Comparison of ENCODE assay signal across 10 cellular contexts in genomic region chr7:44258865-44259546, GRCh38. TPM values are rescaled to one million over a fixed set of nuclear protein-coding genes. Genes with fewer than 3 reads are reported as not detected.
DNase-seq lines count a peak whose midpoint lies in the region; ATAC-seq, FAIRE-seq and TF ChIP-seq lines count a peak whose summit lies in the region.
"Had no signal": no experiment of that assay in that cellular context is flagged by ENCODE, and none has a peak within 500 bp of the region (broad histone marks: within the 10 kb centered on the region; RNA-seq: fewer than 3 reads in every experiment).

No MANE protein-coding gene starts in this region.

- no peaks in the 10 kb centered on the region for H3K79me2 ChIP-seq in astrocyte (ENCODE audit: insufficient read depth, low read length)

- peaks cover 37% of the 10 kb centered on the region for H3K4me1 Mint-ChIP-seq in activated CD4-positive, alpha-beta T cell treated with anti-CD3 and anti-CD28 coated beads, Interleukin-2, amount 10 ng/mL, durations not matched to agents 24 days and 14 days
- H3K4me1 Mint-ChIP-seq in astrocyte (ENCODE audit: low read depth, unreplicated experiment) = peaks cover 29% of the 10 kb centered on the region

- H3K27me3 ChIP-seq in astrocyte (ENCODE audit: insufficient read depth, low read length) = peaks cover 2% of the 10 kb centered on the region
- H3K27me3 ChIP-seq in left lung = peaks cover 3 to 15% of the 10 kb centered on the region in 2 donors

- POLR2A ChIA-PET in HEK293T (lab: Yijun Ruan, JAX) = interaction anchor here (0.8 kb wide), 1 partner anchor 17 kb away, joined by 3 read pairs; no protein-coding TSS in a partner anchor

- H3K4me2 ChIP-seq in astrocyte (ENCODE audit: low read length) = peak overlapping the region; percentile 80

- H3K4me1 ChIP-seq in astrocyte (ENCODE audit: insufficient read depth, low read length) (peaks cover 30% of the 10 kb centered on the region), kidney (ENCODE audit: control insufficient read depth in 1 of 2, insufficient read depth in 1 of 2, low read depth in 1 of 2, low read length in 2 of 2) (peaks cover 6 to 23% of the 10 kb centered on the region in 2 donors), left lung (peaks cover 14 to 22% of the 10 kb centered on the region in 2 donors)

- H4K20me1 ChIP-seq in astrocyte (ENCODE audit: insufficient read depth, low read length) = no peaks in the 10 kb centered on the region

- H3K9me3 ChIP-seq in astrocyte (ENCODE audit: insufficient read depth, low read depth, low read length) (no peaks in the 10 kb centered on the region), kidney (ENCODE audit: control insufficient read depth in 1 of 2, low read length in 2 of 2) (no peaks in the 10 kb centered on the region), left lung (no peaks in the 10 kb centered on the region)

- ATAC-seq in left lung (no peak), GM19452 (IDR thresholded peaks at IDR 0.05; ENCODE audit: unreplicated experiment) (no peak)
- ATAC-seq: HCT116 had no signal

- FAIRE-seq in astrocyte (lab: Jason Lieb, UNC) (no peak), kidney (lab: Jason Lieb, UNC) (no peak)

- H3K27ac ChIP-seq in astrocyte (ENCODE audit: low read depth, low read length) (peak overlapping the region; percentile 21), kidney (ENCODE audit: low read depth in 2 of 2, low read length in 2 of 2) (peak overlapping the region; percentile 85 to 89), temporal lobe (ENCODE audit: low read depth, low read length) (peak overlapping the region; percentile 62), left lung (peak overlapping the region in 1 of 2 donors; percentile 1)
- H3K27ac ChIP-seq: VCaP had no signal

- H3K27me3 Mint-ChIP-seq in activated CD4-positive, alpha-beta T cell treated with anti-CD3 and anti-CD28 coated beads, Interleukin-2, amount 10 ng/mL, durations not matched to agents 24 days and 14 days = no peaks in the 10 kb centered on the region
- peaks cover 24% of the 10 kb centered on the region for H3K27me3 Mint-ChIP-seq in astrocyte (ENCODE audit: low read depth, unreplicated experiment)

- CTCF ChIA-PET in HEK293T (lab: Yijun Ruan, JAX) = no interaction called here

- no peaks in the 10 kb centered on the region for H3K36me3 ChIP-seq in astrocyte (ENCODE audit: insufficient read depth, low read length)
- H3K36me3 ChIP-seq in kidney (ENCODE audit: control insufficient read depth in 1 of 2, insufficient read depth in 2 of 2, low read length in 2 of 2) = no peaks in the 10 kb centered on the region
- no peaks in the 10 kb centered on the region for H3K36me3 ChIP-seq in left lung

- intact Hi-C loops in activated CD4-positive, alpha-beta T cell treated with anti-CD3 and anti-CD28 coated beads, Interleukin-2, amount 10 ng/mL, durations not matched to agents 24 days and 14 days (cut with micrococcal nuclease) = loop anchor here (1.0 to 5.0 kb wide), 3 partner anchors 177 to 218 kb away; partner anchors contain the start of gene POLM
- intact Hi-C loops in kidney (cut with DNase I) (no loop called here), left lung (cut with DNase I) (no loop called here)

- no peaks in the 10 kb centered on the region for H3K9me3 Mint-ChIP-seq in activated CD4-positive, alpha-beta T cell treated with anti-CD3 and anti-CD28 coated beads, Interleukin-2, amount 10 ng/mL, durations not matched to agents 24 days and 14 days
- H3K9me3 Mint-ChIP-seq in astrocyte (ENCODE audit: unreplicated experiment) = no peaks in the 10 kb centered on the region

- H3K36me3 Mint-ChIP-seq in activated CD4-positive, alpha-beta T cell treated with anti-CD3 and anti-CD28 coated beads, Interleukin-2, amount 10 ng/mL, durations not matched to agents 24 days and 14 days (ENCODE audit: low read depth) = no peaks in the 10 kb centered on the region
- H3K36me3 Mint-ChIP-seq in astrocyte (ENCODE audit: low read depth, unreplicated experiment) = no peaks in the 10 kb centered on the region

- no peak for DNase-seq in activated CD4-positive, alpha-beta T cell treated with anti-CD3 and anti-CD28 coated beads, Interleukin-2, amount 10 ng/mL, durations not matched to agents 24 days and 14 days
- no peak for DNase-seq in activated CD4-positive, alpha-beta T cell treated with anti-CD3 and anti-CD28 coated beads, Interleukin-2, amount 50 U/mL, for 48 hours
- DNase-seq in astrocyte (ENCODE audit: low read depth) = no peak
- DNase-seq in kidney = no peak
- no peak for DNase-seq in left lung
- no peak for DNase-seq in HEK293T (ENCODE audit: extremely low spot score)

- peak overlapping the region; percentile 95 for H3K27ac Mint-ChIP-seq in activated CD4-positive, alpha-beta T cell treated with anti-CD3 and anti-CD28 coated beads, Interleukin-2, amount 10 ng/mL, durations not matched to agents 24 days and 14 days
- no peak overlapping the region for H3K27ac Mint-ChIP-seq in astrocyte (ENCODE audit: unreplicated experiment)

- no peak overlapping the region for H3K4me3 ChIP-seq in astrocyte (ENCODE audit: insufficient read depth, low read depth, low read length)
- no peak overlapping the region for H3K4me3 ChIP-seq in kidney (ENCODE audit: low read length in 2 of 2)
- H3K4me3 ChIP-seq in left lung = no peak overlapping the region

- H3K4me3 Mint-ChIP-seq in activated CD4-positive, alpha-beta T cell treated with anti-CD3 and anti-CD28 coated beads, Interleukin-2, amount 10 ng/mL, durations not matched to agents 24 days and 14 days = peak overlapping the region; percentile 54
- H3K4me3 Mint-ChIP-seq in astrocyte (ENCODE audit: unreplicated experiment) = no peak overlapping the region

- H2AFZ ChIP-seq in astrocyte (ENCODE audit: low read depth, low read length) = no peak overlapping the region

- H3K9ac ChIP-seq in astrocyte (ENCODE audit: low read length) (no peak overlapping the region), kidney (ENCODE audit: low read length in 2 of 2) (no peak overlapping the region)

- no peak for TF ChIP-seq CTCF in astrocyte (IDR thresholded peaks at IDR 0.05; ENCODE audit: insufficient read depth, low read depth, low read length)
- TF ChIP-seq CTCF in kidney (IDR thresholded peaks at IDR 0.05; ENCODE audit: borderline replicate concordance, extremely low read depth, insufficient read depth) = no peak
- no peak for TF ChIP-seq CTCF in left lung (IDR thresholded peaks at IDR 0.05)

TF ChIP-seq in HEK293T, 16 proteins besides CTCF, POLR2A, EP300 and RAD21:
- TF ChIP-seq PKNOX1 (IDR thresholded peaks at IDR 0.05) = no peak
- no peak for TF ChIP-seq FOXA1 (IDR thresholded peaks at IDR 0.05)
- no peak for TF ChIP-seq ELF4 (IDR thresholded peaks at IDR 0.05)
- no peak for TF ChIP-seq LEF1 (IDR thresholded peaks at IDR 0.05; ENCODE audit: borderline replicate concordance)
- no peak for TF ChIP-seq HDGF (IDR thresholded peaks at IDR 0.05; ENCODE audit: borderline replicate concordance)
- TF ChIP-seq FOXK2 (IDR thresholded peaks at IDR 0.05) = no peak
- TF ChIP-seq SUZ12 (IDR thresholded peaks at IDR 0.05) = no peak
- no peak for TF ChIP-seq SP1 (IDR thresholded peaks at IDR 0.05)
- no peak for TF ChIP-seq FOXM1 (IDR thresholded peaks at IDR 0.05; ENCODE audit: borderline replicate concordance)
- TF ChIP-seq CTBP1 (IDR thresholded peaks at IDR 0.05; ENCODE audit: borderline replicate concordance) = no peak
- no peak for TF ChIP-seq ZNF384 (IDR thresholded peaks at IDR 0.05)
- TF ChIP-seq NFRKB (IDR thresholded peaks at IDR 0.05) = no peak
- TF ChIP-seq ARNT (IDR thresholded peaks at IDR 0.05) = no peak
- TF ChIP-seq L3MBTL2 (conservative IDR thresholded peaks at IDR 0.05) = no peak
- no peak for TF ChIP-seq BHLHE40 (IDR thresholded peaks at IDR 0.05; ENCODE audit: borderline replicate concordance)
- TF ChIP-seq TARDBP (IDR thresholded peaks at IDR 0.05) = no peak
TF ChIP-seq in HEK293T: peak in this region for 0.

RNA-seq across cellular contexts. Expression of gene YKT6, which starts 58.2 kb away (rescaled TPM):
- total RNA-seq in activated CD4-positive, alpha-beta T cell treated with anti-CD3 and anti-CD28 coated beads, Interleukin-2, amount 10 ng/mL, durations not matched to agents 24 days and 14 days = 87.3 and 92.8 TPM in 2 replicates
- total RNA-seq in astrocyte (215 and 216 TPM in 2 replicates), kidney (60.2 TPM), temporal lobe (52.9 TPM), left lung (10 to 100 TPM; 66.7 to 88.2 TPM)
- polyA plus RNA-seq in kidney (ENCODE audit: insufficient read depth, low read depth, low replicate concordance) = 53.2 TPM
